ENCODE assay signal across 8 cellular contexts in the genomic region with DNA sequence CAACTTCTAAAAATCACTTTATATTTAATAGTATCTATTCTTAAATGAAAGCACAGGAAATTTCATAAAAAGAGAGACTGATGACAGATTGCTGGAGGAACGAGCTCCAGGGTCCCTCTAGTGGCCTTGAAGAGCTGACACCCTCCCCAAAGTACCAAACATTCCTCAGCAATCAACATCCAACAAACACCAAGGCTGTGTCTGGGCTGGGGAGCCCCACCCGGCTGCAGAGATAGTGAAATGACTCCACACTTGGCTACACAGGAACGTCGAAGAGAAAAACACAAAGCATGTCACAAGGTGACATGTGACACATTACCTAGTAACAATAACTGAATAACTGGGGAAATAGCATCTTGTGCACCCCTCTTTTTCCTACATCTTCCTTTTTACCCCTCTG. TPM values are rescaled to one million over a fixed set of nuclear protein-coding genes. Genes with fewer than 3 reads are reported as not detected.
A peak's percentile ranks its signal among the peaks of the same experiment; 100 is the strongest.
DNase-seq lines count a peak whose midpoint lies in the region; ATAC-seq, FAIRE-seq and TF ChIP-seq lines count a peak whose summit lies in the region.

No MANE protein-coding gene starts in this region.

- peaks cover 6% of the 10 kb centered on the region for H3K4me1 Mint-ChIP-seq in stimulated activated naive CD8-positive, alpha-beta T cell treated with anti-CD3 and anti-CD28 coated beads, Interleukin-15, amount 100 ng/mL, for 72 hours

- no peak overlapping the region for H3K4me3 Mint-ChIP-seq in stimulated activated naive CD8-positive, alpha-beta T cell treated with anti-CD3 and anti-CD28 coated beads, Interleukin-15, amount 100 ng/mL, for 72 hours

- peak; percentile 13 for FAIRE-seq in keratinocyte (lab: Jason Lieb, UNC)

- ATAC-seq in GM18873 (IDR thresholded peaks at IDR 0.05; ENCODE audit: low FRiP score, unreplicated experiment) (peak; percentile 87), HG03039 (IDR thresholded peaks at IDR 0.05; ENCODE audit: unreplicated experiment) (peak; percentile 76)
- ATAC-seq in stimulated activated naive CD8-positive, alpha-beta T cell treated with anti-CD3 and anti-CD28 coated beads, Interleukin-15, amount 100 ng/mL, for 72 hours: peak; percentile 75

- TF ChIP-seq CTCF in astrocyte of the spinal cord (IDR thresholded peaks at IDR 0.05; ENCODE audit: low read depth, low read length): peak; percentile 83
- TF ChIP-seq CTCF in keratinocyte (optimal IDR thresholded peaks at IDR 0.05 in 1 of 3, IDR thresholded peaks at IDR 0.05 in 1 of 3, conservative IDR thresholded peaks at IDR 0.05 in 1 of 3; ENCODE audit: extremely low read depth in 1 of 3, insufficient read depth in 2 of 3, low read length in 3 of 3): peak; percentile 64 to 80 (median 70)

- H3K4me3 ChIP-seq in astrocyte of the spinal cord (ENCODE audit: low read depth, low read length): no peak overlapping the region
- no peak overlapping the region for H3K4me3 ChIP-seq in keratinocyte (ENCODE audit: control insufficient read depth in 2 of 3, extremely low read depth in 1 of 3, insufficient read depth in 2 of 3, low read depth in 1 of 3, low read length in 3 of 3)

- no peaks in the 10 kb centered on the region for H3K4me1 ChIP-seq in keratinocyte (ENCODE audit: control insufficient read depth, extremely low read depth, insufficient read depth, low read length)

- H4K20me1 ChIP-seq in keratinocyte (ENCODE audit: control insufficient read depth, extremely low read depth, insufficient read depth, low read length): no peaks in the 10 kb centered on the region

- H3K79me2 ChIP-seq in keratinocyte (ENCODE audit: control insufficient read depth, insufficient read depth, low read length): no peaks in the 10 kb centered on the region

- no peaks in the 10 kb centered on the region for H3K9me1 ChIP-seq in keratinocyte (ENCODE audit: control insufficient read depth, extremely low read depth, insufficient read depth, low read length)

- no peak overlapping the region for H3K27ac ChIP-seq in keratinocyte (ENCODE audit: control insufficient read depth, insufficient read depth, low read length)

- in situ Hi-C loops in astrocyte of the spinal cord (cut with HindIII; ENCODE audit: low sequenced_read_pairs): no loop called here

- dilution Hi-C loops in keratinocyte (cut with MboI; ENCODE audit: extremely low pct_ligation_motif_present, low sequenced_read_pairs): no loop called here

- H3K27me3 Mint-ChIP-seq in stimulated activated naive CD8-positive, alpha-beta T cell treated with anti-CD3 and anti-CD28 coated beads, Interleukin-15, amount 100 ng/mL, for 72 hours: no peaks in the 10 kb centered on the region

- H2AFZ ChIP-seq in keratinocyte (ENCODE audit: control insufficient read depth, low read length): no peak overlapping the region

- H3K36me3 ChIP-seq in keratinocyte (ENCODE audit: control insufficient read depth in 2 of 2, extremely low read depth in 1 of 2, insufficient read depth in 2 of 2, low read length in 2 of 2): no peaks in the 10 kb centered on the region

- H3K4me2 ChIP-seq in keratinocyte (ENCODE audit: control insufficient read depth, extremely low read depth, insufficient read depth, low read depth, low read length): no peak overlapping the region

- no peaks in the 10 kb centered on the region for H3K27me3 ChIP-seq in keratinocyte (ENCODE audit: control insufficient read depth, extremely low read depth, insufficient read depth, low read length)

- H3K9me3 Mint-ChIP-seq in stimulated activated naive CD8-positive, alpha-beta T cell treated with anti-CD3 and anti-CD28 coated beads, Interleukin-15, amount 100 ng/mL, for 72 hours: no peaks in the 10 kb centered on the region

- H3K9ac ChIP-seq in keratinocyte (ENCODE audit: control insufficient read depth, extremely low read depth, insufficient read depth, low read length): no peak overlapping the region

- H3K27ac Mint-ChIP-seq in stimulated activated naive CD8-positive, alpha-beta T cell treated with anti-CD3 and anti-CD28 coated beads, Interleukin-15, amount 100 ng/mL, for 72 hours: no peak overlapping the region

- peak; percentile 4 for DNase-seq in DMS114 treated with DMSO at 0.1 percent for 48 hours (lab: John Stamatoyannopoulos, UW; ENCODE audit: unreplicated experiment)
- peak; percentile 12 for DNase-seq in NCI-H446 treated with DMSO at 0.1 percent for 48 hours (lab: John Stamatoyannopoulos, UW)
- peak; percentile 43 for DNase-seq in astrocyte of the spinal cord (ENCODE audit: low read depth, low spot score)
- DNase-seq in keratinocyte (ENCODE audit: low read depth, low spot score): peak; percentile 4
- peak in 1 of 2 donors; percentile 9 for DNase-seq in stimulated activated naive CD8-positive, alpha-beta T cell treated with anti-CD3 and anti-CD28 coated beads, Interleukin-15, amount 100 ng/mL, for 72 hours
- DNase-seq in NCI-H2029 treated with DMSO at 0.1 percent for 48 hours (lab: John Stamatoyannopoulos, UW): no peak

- H3K9me3 ChIP-seq in keratinocyte (ENCODE audit: control insufficient read depth, low read depth, low read length): no peaks in the 10 kb centered on the region

RNA-seq across cellular contexts. Expression of gene SLC39A8, which starts 45.6 kb away (rescaled TPM):
- 4.8 to 7.5 TPM (median 6.1 TPM) in 3 replicates for polyA plus RNA-seq in keratinocyte
- polyA plus RNA-seq in keratinocyte (2011; ENCODE audit: low read depth): 1.1 TPM
- polyA plus RNA-seq in keratinocyte (2011; cell fraction: cytosol; rRNA removed): 4.2 and 8.6 TPM in 2 replicates
- 6.4 and 7.2 TPM in 2 replicates for polyA plus RNA-seq in keratinocyte (2011; cell fraction: nucleus; rRNA removed)
- 2.9 and 7.1 TPM in 2 replicates for polyA plus RNA-seq in keratinocyte (2012; ENCODE audit: low replicate concordance)
- 2.8 to 9.5 TPM (median 4.0 TPM) in 3 replicates for polyA minus RNA-seq in keratinocyte
- 7.9 TPM for polyA minus RNA-seq in keratinocyte (2011; cell fraction: cytosol; rRNA and poly(A)+ RNA removed)
- polyA minus RNA-seq in keratinocyte (2011; cell fraction: nucleus; rRNA and poly(A)+ RNA removed): 5.9 and 7.8 TPM in 2 replicates
